17 cellular contexts compared by ENCODE assay signal in genomic region chr16:10859650-10860049, GRCh38. TPM values are rescaled to one million over a fixed set of nuclear protein-coding genes. Genes with fewer than 3 reads are reported as not detected.
A peak's percentile ranks its signal among the peaks of the same experiment; 100 is the strongest.
DNase-seq lines count a peak whose midpoint lies in the region; ATAC-seq and TF ChIP-seq lines count a peak whose summit lies in the region.
"Had no signal": no experiment of that assay in that cellular context is flagged by ENCODE, and none has a peak within 500 bp of the region (broad histone marks: within the 10 kb centered on the region; RNA-seq: fewer than 3 reads in every experiment).

No MANE protein-coding gene starts in this region.

- no peak overlapping the region for H4K91ac ChIP-seq in IMR-90 (ENCODE audit: insufficient read depth, low read depth, low read length)

- peaks cover 5% of the 10 kb centered on the region for H3K9me3 Mint-ChIP-seq in activated T-helper 1 cell treated with anti-CD3 and anti-CD28 coated beads, Interleukin-12 subunit alpha, Interleukin-12 subunit beta, Interleukin-2, Interleukin-4 antibody, amounts not matched to agents 30 ng/mL and 10 ng/mL and 1 ng/mL, durations not matched to agents 14 hours and 24 hours and 36 hours
- no peaks in the 10 kb centered on the region for H3K9me3 Mint-ChIP-seq in endodermal cell
- H3K9me3 Mint-ChIP-seq: CD4-positive, alpha-beta T cell had no signal

- no peak overlapping the region for H2AK5ac ChIP-seq in IMR-90 (ENCODE audit: low read depth, low read length)

- in situ Hi-C loops in IMR-90 (cut with MboI; ENCODE audit: low sequenced_read_pairs): no loop called here

- no peaks in the 10 kb centered on the region for H3K4me1 ChIP-seq in IMR-90 (ENCODE audit: control insufficient read depth, insufficient read depth, low read length)
- H3K4me1 ChIP-seq in endodermal cell (ENCODE audit: control insufficient read depth, insufficient read depth, low read length): peaks cover 4% of the 10 kb centered on the region

- TF ChIP-seq POLR2A in IMR-90 (IDR thresholded peaks at IDR 0.05; ENCODE audit: low read depth, low read length): no peak

- H3K9me3 ChIP-seq in IMR-90 (ENCODE audit: control insufficient read depth, insufficient read depth, low read length) (no peaks in the 10 kb centered on the region), endodermal cell (ENCODE audit: control insufficient read depth, low read length) (no peaks in the 10 kb centered on the region)

- ATAC-seq in IMR-90 (ENCODE audit: low read depth) (no peak), sciatic nerve (no peak)

- H3K18ac ChIP-seq in IMR-90 (ENCODE audit: low read depth, low read length): no peak overlapping the region

- no peaks in the 10 kb centered on the region for H3K9me1 ChIP-seq in IMR-90 (ENCODE audit: insufficient read depth, low read length)

- H3K36me3 ChIP-seq in IMR-90 (ENCODE audit: control insufficient read depth, insufficient read depth, low read length): no peaks in the 10 kb centered on the region
- no peaks in the 10 kb centered on the region for H3K36me3 ChIP-seq in endodermal cell (ENCODE audit: control insufficient read depth, insufficient read depth, low read length)

- no peak for TF ChIP-seq CTCF in IMR-90 (conservative IDR thresholded peaks at IDR 0.05; ENCODE audit: low read depth, low read length)
- no peak for TF ChIP-seq CTCF in endodermal cell (conservative IDR thresholded peaks at IDR 0.05)

- no peak overlapping the region for H2BK20ac ChIP-seq in IMR-90 (ENCODE audit: low read depth, low read length)

- no peak overlapping the region for H3K4me3 ChIP-seq in IMR-90 (ENCODE audit: insufficient read depth, low read depth, low read length)
- H3K4me3 ChIP-seq in endodermal cell (ENCODE audit: low read length): no peak overlapping the region

- no TSS peak for BruUV-seq in IMR-90 (replicated peaks; lab: Mats Ljungman, UMichigan)

- no peak overlapping the region for H2BK15ac ChIP-seq in IMR-90 (ENCODE audit: low read depth, low read length)

- peak overlapping the region; percentile 54 for H2BK5ac ChIP-seq in IMR-90 (ENCODE audit: low read depth, low read length, poor library complexity, severe bottlenecking)

- WGBS in IMR-90 (ENCODE audit: extremely low coverage in 2 of 2, insufficient read length in 1 of 2), 2 experiments: 60% methylated on average over 1 of the region's 5 CpGs; no CpG with 5 or more reads in 1 of the 2 experiments
- WGBS in endodermal cell (ENCODE audit: insufficient coverage in 1 of 2, insufficient read length in 1 of 2), 2 experiments: 91% methylated on average over 4 of the region's 5 CpGs; no CpG with 5 or more reads in 1 of the 2 experiments

- H3K4me3 Mint-ChIP-seq in activated T-helper 1 cell treated with anti-CD3 and anti-CD28 coated beads, Interleukin-12 subunit alpha, Interleukin-12 subunit beta, Interleukin-2, Interleukin-4 antibody, amounts not matched to agents 30 ng/mL and 10 ng/mL and 1 ng/mL, durations not matched to agents 14 hours and 24 hours and 36 hours: no peak overlapping the region
- H3K4me3 Mint-ChIP-seq in endodermal cell: no peak overlapping the region
- H3K4me3 Mint-ChIP-seq: B cell; CD4-positive, alpha-beta T cell; H9 had no signal

- H3K36me3 Mint-ChIP-seq in activated T-helper 1 cell treated with anti-CD3 and anti-CD28 coated beads, Interleukin-12 subunit alpha, Interleukin-12 subunit beta, Interleukin-2, Interleukin-4 antibody, amounts not matched to agents 30 ng/mL and 10 ng/mL and 1 ng/mL, durations not matched to agents 14 hours and 24 hours and 36 hours (ENCODE audit: low read depth): no peaks in the 10 kb centered on the region
- H3K36me3 Mint-ChIP-seq in endodermal cell (ENCODE audit: low read depth): no peaks in the 10 kb centered on the region

- no peak overlapping the region for H4K8ac ChIP-seq in IMR-90 (ENCODE audit: low read depth in 2 of 2, low read length in 2 of 2)

- no peak overlapping the region for H2BK120ac ChIP-seq in IMR-90 (ENCODE audit: low read depth, low read length)

- POLR2A ChIA-PET in IMR-90 (lab: Charles Lee; ENCODE audit: unreplicated experiment): no interaction called here

- no peak overlapping the region for H3K4ac ChIP-seq in IMR-90 (ENCODE audit: low read depth, low read length)

- dilution Hi-C loops in IMR-90 (cut with HindIII; ENCODE audit: low sequenced_read_pairs, unreplicated experiment): no loop called here

- H3K27me3 ChIP-seq in IMR-90 (ENCODE audit: control insufficient read depth, insufficient read depth, low read length) (peaks cover 2% of the 10 kb centered on the region), endodermal cell (ENCODE audit: control insufficient read depth, insufficient read depth, low read length, poor library complexity, severe bottlenecking) (no peaks in the 10 kb centered on the region)

- H3K9ac ChIP-seq in IMR-90 (ENCODE audit: low read depth, low read length) (no peak overlapping the region), endodermal cell (ENCODE audit: extremely low read depth, low read length, poor library complexity, severe bottlenecking) (no peak overlapping the region)

- H3K4me2 ChIP-seq in IMR-90 (ENCODE audit: low read depth, low read length): no peak overlapping the region

- H3K27ac ChIP-seq in IMR-90 (ENCODE audit: insufficient read depth, low read length) (no peak overlapping the region), epithelial cell of prostate (peak overlapping the region; percentile 24), endodermal cell (ENCODE audit: low read depth, low read length) (no peak overlapping the region)

- intact Hi-C loops in IMR-90 (cut with micrococcal nuclease) (no loop called here), sciatic nerve (cut with DNase I) (no loop called here)
- intact Hi-C loops in activated T-helper 1 cell treated with anti-CD3 and anti-CD28 coated beads, Interleukin-12 subunit alpha, Interleukin-12 subunit beta, Interleukin-2, Interleukin-4 antibody, amounts not matched to agents 30 ng/mL and 10 ng/mL and 1 ng/mL, durations not matched to agents 14 hours and 24 hours and 36 hours (cut with micrococcal nuclease): no loop called here

- no peaks in the 10 kb centered on the region for H3K79me1 ChIP-seq in IMR-90 (ENCODE audit: low read depth in 1 of 2, low read length in 2 of 2)

- CTCF ChIA-PET in IMR-90 (lab: Yijun Ruan, JAX): no interaction called here

- H3K4me1 Mint-ChIP-seq in activated T-helper 1 cell treated with anti-CD3 and anti-CD28 coated beads, Interleukin-12 subunit alpha, Interleukin-12 subunit beta, Interleukin-2, Interleukin-4 antibody, amounts not matched to agents 30 ng/mL and 10 ng/mL and 1 ng/mL, durations not matched to agents 14 hours and 24 hours and 36 hours (ENCODE audit: low read depth): peaks cover 18% of the 10 kb centered on the region
- peaks cover 2% of the 10 kb centered on the region for H3K4me1 Mint-ChIP-seq in endodermal cell

- H3K23ac ChIP-seq in IMR-90 (ENCODE audit: low read depth, low read length): no peak overlapping the region

- DNase-seq in IMR-90: no peak
- DNase-seq in activated T-helper 1 cell treated with anti-CD3 and anti-CD28 coated beads, Interleukin-12 subunit alpha, Interleukin-12 subunit beta, Interleukin-2, Interleukin-4 antibody, amounts not matched to agents 30 ng/mL and 10 ng/mL and 1 ng/mL, durations not matched to agents 14 hours and 24 hours and 36 hours (ENCODE audit: low spot score): no peak
- DNase-seq in epithelial cell of prostate (ENCODE audit: low read depth, low spot score): peak; percentile 66
- peak; percentile 25 for DNase-seq in sciatic nerve (ENCODE audit: low spot score)
- no peak for DNase-seq in MV-4-11 (lab: John Stamatoyannopoulos, UW)
- DNase-seq in endodermal cell: no peak
- no peak for DNase-seq in DMS114 treated with DMSO at 0.1 percent for 48 hours (lab: John Stamatoyannopoulos, UW; ENCODE audit: unreplicated experiment)
- DNase-seq: ACHN; CD4-positive, alpha-beta T cell; DMS53; H9; MM.1S; NCI-H1105; NCI-H187; NK-92 treated with Interleukin-12 subunit alpha and Interleukin-12 subunit beta, amount 100 ng/mL, for 24 hours; SIG-M5 had no signal

- H4K5ac ChIP-seq in IMR-90 (ENCODE audit: low read depth, low read length): no peak overlapping the region

- TF ChIP-seq RAD21 in IMR-90 (IDR thresholded peaks at IDR 0.05; ENCODE audit: low read length): no peak

- H2AFZ ChIP-seq in IMR-90 (replicated peaks; ENCODE audit: low read length, poor library complexity): no peak overlapping the region

- no peak overlapping the region for H3K56ac ChIP-seq in IMR-90 (ENCODE audit: extremely low read depth, insufficient read depth, low read length)

- H3K14ac ChIP-seq in IMR-90 (replicated peaks; ENCODE audit: low read depth, low read length): no peak overlapping the region

- H3K27me3 Mint-ChIP-seq in activated T-helper 1 cell treated with anti-CD3 and anti-CD28 coated beads, Interleukin-12 subunit alpha, Interleukin-12 subunit beta, Interleukin-2, Interleukin-4 antibody, amounts not matched to agents 30 ng/mL and 10 ng/mL and 1 ng/mL, durations not matched to agents 14 hours and 24 hours and 36 hours (ENCODE audit: insufficient read depth): peaks cover 28% of the 10 kb centered on the region
- H3K27me3 Mint-ChIP-seq in endodermal cell (ENCODE audit: insufficient read depth): peaks cover 6% of the 10 kb centered on the region
- H3K27me3 Mint-ChIP-seq: B cell had no signal

- H3K27ac Mint-ChIP-seq in activated T-helper 1 cell treated with anti-CD3 and anti-CD28 coated beads, Interleukin-12 subunit alpha, Interleukin-12 subunit beta, Interleukin-2, Interleukin-4 antibody, amounts not matched to agents 30 ng/mL and 10 ng/mL and 1 ng/mL, durations not matched to agents 14 hours and 24 hours and 36 hours: peak overlapping the region; percentile 9
- H3K27ac Mint-ChIP-seq in endodermal cell: no peak overlapping the region
- H3K27ac Mint-ChIP-seq: B cell; CD4-positive, alpha-beta T cell; H9 had no signal

- no peaks in the 10 kb centered on the region for H4K20me1 ChIP-seq in IMR-90 (ENCODE audit: insufficient read depth, low read length)

- H2AK9ac ChIP-seq in IMR-90 (replicated peaks; ENCODE audit: low read depth, low read length, poor library complexity): no peak overlapping the region

RNA-seq across cellular contexts. Expression of gene CIITA, which starts 17.4 kb away (rescaled TPM):
- total RNA-seq in IMR-90 (2012; rRNA removed) (not detected in 2 replicates), sciatic nerve (51.9 TPM), endodermal cell (under 1 TPM in 1 of 2 donors, not detected in 1; 0.26 TPM)
- 0.04 and 0.10 TPM in 2 replicates for polyA plus RNA-seq in IMR-90 (2012; rRNA removed)
- polyA plus RNA-seq in IMR-90 (2012; cell fraction: cytosol; rRNA removed): 0.03 and 0.11 TPM in 2 replicates
- polyA plus RNA-seq in IMR-90 (2012; cell fraction: nucleus; rRNA removed; ENCODE audit: low replicate concordance): 0.29 and 0.36 TPM in 2 replicates
- 12.0 and 13.0 TPM in 2 replicates for total RNA-seq in activated T-helper 1 cell treated with anti-CD3 and anti-CD28 coated beads, Interleukin-12 subunit alpha, Interleukin-12 subunit beta, Interleukin-2, Interleukin-4 antibody, amounts not matched to agents 30 ng/mL and 10 ng/mL and 1 ng/mL, durations not matched to agents 14 hours and 24 hours and 36 hours
- not detected for polyA plus RNA-seq in endodermal cell (2013, experiment 1 of 2)
- not detected for polyA plus RNA-seq in endodermal cell (2013, experiment 2 of 2)
- total RNA-seq: H9 had no signal

RNA-seq across cellular contexts. Expression of gene TVP23A, which starts 41.1 kb away (rescaled TPM):
- not detected in 2 replicates for total RNA-seq in IMR-90 (2012; rRNA removed)
- polyA plus RNA-seq in IMR-90 (2012; rRNA removed): not detected in 2 replicates
- not detected in 2 replicates for polyA plus RNA-seq in IMR-90 (2012; cell fraction: cytosol; rRNA removed)
- polyA plus RNA-seq in IMR-90 (2012; cell fraction: nucleus; rRNA removed; ENCODE audit: low replicate concordance): not detected in 2 replicates
- not detected in 2 replicates for total RNA-seq in activated T-helper 1 cell treated with anti-CD3 and anti-CD28 coated beads, Interleukin-12 subunit alpha, Interleukin-12 subunit beta, Interleukin-2, Interleukin-4 antibody, amounts not matched to agents 30 ng/mL and 10 ng/mL and 1 ng/mL, durations not matched to agents 14 hours and 24 hours and 36 hours
- 3.3 TPM for total RNA-seq in sciatic nerve
- 10 to 100 TPM in 1 of 2 donors, 1 to 10 TPM in 1; 7.6 to 13.6 TPM for total RNA-seq in endodermal cell
- polyA plus RNA-seq in endodermal cell (2013, experiment 1 of 2): 1.6 TPM
- 2.5 TPM for polyA plus RNA-seq in endodermal cell (2013, experiment 2 of 2)
- total RNA-seq: CD4-positive, alpha-beta T cell had no signal

Comparison
In these comparisons a context has a peak if more than half of its experiments do, and no peak if none do; other contexts are left out.
1. DNase-seq: peak in epithelial cell of prostate (single experiment) and sciatic nerve (single experiment); none in IMR-90 (single experiment), activated T-helper 1 cell treated with anti-CD3 and anti-CD28 coated beads, Interleukin-12 subunit alpha, Interleukin-12 subunit beta, Interleukin-2, Interleukin-4 antibody, amounts not matched to agents 30 ng/mL and 10 ng/mL and 1 ng/mL, durations not matched to agents 14 hours and 24 hours and 36 hours (single experiment), MV-4-11 (single experiment), endodermal cell (single experiment) and DMS114 treated with DMSO at 0.1 percent for 48 hours (single experiment).
2. RNA of gene CIITA, which starts 17.4 kb away (total RNA-seq): 51.9 TPM in sciatic nerve (single experiment) and 12.0 to 13.0 TPM in activated T-helper 1 cell treated with anti-CD3 and anti-CD28 coated beads, Interleukin-12 subunit alpha, Interleukin-12 subunit beta, Interleukin-2, Interleukin-4 antibody, amounts not matched to agents 30 ng/mL and 10 ng/mL and 1 ng/mL, durations not matched to agents 14 hours and 24 hours and 36 hours; 0.26 TPM in endodermal cell and not detected in IMR-90; every median in the first group is over 10 times any median in the second.